8 cellular contexts compared by ENCODE assay signal in genomic region chr2:241734467-241735208, GRCh38. TPM values are rescaled to one million over a fixed set of nuclear protein-coding genes. Genes with fewer than 3 reads are reported as not detected.
DNase-seq lines count a peak whose midpoint lies in the region; ATAC-seq and TF ChIP-seq lines count a peak whose summit lies in the region.

Gene D2HGDH, plus strand, starts transcription at chr2:241734630. Its CDS starts 595 bp downstream, at chr2:241735225.

- H3K9ac ChIP-seq in NT2/D1 (ENCODE audit: insufficient read length, low read depth) (peak within 1 kb of the TSS; percentile 99), endodermal cell (ENCODE audit: extremely low read depth, low read length, poor library complexity, severe bottlenecking) (peak within 1 kb of the TSS; percentile 78)

- H3K27me3 ChIP-seq in NT2/D1 (ENCODE audit: insufficient read depth, insufficient read length) (peaks cover 9% of the 10 kb centered on the region), endodermal cell (ENCODE audit: control insufficient read depth, insufficient read depth, low read length, poor library complexity, severe bottlenecking) (no peaks in the 10 kb centered on the region)

- peaks cover 9% of the 10 kb centered on the region for H3K27me3 Mint-ChIP-seq in endodermal cell (ENCODE audit: insufficient read depth)

- H3K4me1 ChIP-seq in NT2/D1 (ENCODE audit: insufficient read depth, insufficient read length), result peaks cover 15% of the 10 kb centered on the region
- H3K4me1 ChIP-seq in endodermal cell (ENCODE audit: control insufficient read depth, insufficient read depth, low read length), result no peaks in the 10 kb centered on the region
- no peaks in the 10 kb centered on the region for H3K4me1 ChIP-seq in mesodermal cell (ENCODE audit: control insufficient read depth, insufficient read depth, low read length, poor library complexity, severe bottlenecking)

- H3K4me3 Mint-ChIP-seq in endodermal cell, result peak within 1 kb of the TSS; percentile 71

- no peaks in the 10 kb centered on the region for H3K9me3 ChIP-seq in NT2/D1 (ENCODE audit: insufficient read depth, low read length)
- H3K9me3 ChIP-seq in endodermal cell (ENCODE audit: control insufficient read depth, low read length), result no peaks in the 10 kb centered on the region
- no peaks in the 10 kb centered on the region for H3K9me3 ChIP-seq in mesodermal cell (ENCODE audit: control insufficient read depth, low read length)

- peaks cover 19% of the 10 kb centered on the region for H3K36me3 ChIP-seq in NT2/D1 (ENCODE audit: insufficient read depth, insufficient read length, low read length)
- H3K36me3 ChIP-seq in endodermal cell (ENCODE audit: control insufficient read depth, insufficient read depth, low read length), result no peaks in the 10 kb centered on the region
- peaks cover 2% of the 10 kb centered on the region for H3K36me3 ChIP-seq in mesodermal cell (ENCODE audit: control insufficient read depth, insufficient read depth, low read length)

- H3K27ac ChIP-seq in endodermal cell (ENCODE audit: low read depth, low read length) (peak within 1 kb of the TSS; percentile 24), mesodermal cell (ENCODE audit: low read depth, low read length, severe bottlenecking) (peak within 1 kb of the TSS; percentile 54)

- no peak for TF ChIP-seq CTCF in endodermal cell (conservative IDR thresholded peaks at IDR 0.05)

- DNase-seq in COLO829 (ENCODE audit: low spot score), result peak; percentile 79
- DNase-seq in HUDEP-2 (lab: John Stamatoyannopoulos, UW; ENCODE audit: unreplicated experiment in 76 of 76), result peak in 74 of 76 experiments; percentile 6 to 95 (median 82)
- peak; percentile 74 for DNase-seq in NT2/D1 (ENCODE audit: low read depth, low spot score)
- DNase-seq in activated CD8-positive, alpha-beta memory T cell treated with anti-CD3 and anti-CD28 coated beads, Interleukin-2, amount 50 U/mL, for 1 hour (ENCODE audit: extremely low read depth), result peak; percentile 73
- peak; percentile 98 for DNase-seq in endodermal cell
- peak; percentile 93 for DNase-seq in stimulated activated CD8-positive, alpha-beta memory T cell treated with anti-CD3 and anti-CD28 coated beads, Interleukin-15, amount 100 ng/mL, for 24 hours (ENCODE audit: low read depth)

- no peaks in the 10 kb centered on the region for H3K4me1 Mint-ChIP-seq in endodermal cell

- H3K27ac Mint-ChIP-seq in endodermal cell, result no peak within 1 kb of the TSS

- peak; percentile 77 for ATAC-seq in GM21367 (IDR thresholded peaks at IDR 0.05; ENCODE audit: unreplicated experiment)

- 0% methylated on average over 28 to 98 of the region's 98 CpGs for WGBS in endodermal cell (ENCODE audit: insufficient coverage in 1 of 2, insufficient read length in 1 of 2), 2 experiments
- WGBS in mesodermal cell (ENCODE audit: insufficient coverage in 2 of 2), 2 experiments, result 1% methylated on average over 81 to 85 of the region's 98 CpGs

- H3K9me3 Mint-ChIP-seq in endodermal cell, result no peaks in the 10 kb centered on the region

- peaks cover 6% of the 10 kb centered on the region for H3K36me3 Mint-ChIP-seq in endodermal cell (ENCODE audit: low read depth)

- H3K4me3 ChIP-seq in NT2/D1 (ENCODE audit: insufficient read length, low read depth) (peak within 1 kb of the TSS; percentile 97), endodermal cell (ENCODE audit: low read length) (peak within 1 kb of the TSS; percentile 83), mesodermal cell (ENCODE audit: extremely low read depth, insufficient read depth, low read length, poor library complexity, severe bottlenecking) (peak within 1 kb of the TSS; percentile 62)

RNA-seq across cellular contexts. Expression of gene D2HGDH, which starts in this region (rescaled TPM):
- total RNA-seq in endodermal cell, result 10 to 100 TPM; 25.1 to 34.8 TPM
- polyA plus RNA-seq in endodermal cell (2013, experiment 1 of 2), result 21.2 TPM
- 19.8 TPM for polyA plus RNA-seq in endodermal cell (2013, experiment 2 of 2)
- polyA plus RNA-seq in mesodermal cell (2013, experiment 1 of 2), result 11.8 TPM
- 11.3 TPM for polyA plus RNA-seq in mesodermal cell (2013, experiment 2 of 2)

Comparison
In these comparisons a context has a peak if more than half of its experiments do, and no peak if none do; other contexts are left out.
1. Peak in every context shown above with its lines: DNase-seq, ATAC-seq, H3K4me3 ChIP-seq and H3K27ac ChIP-seq.